ENCODE assay signal across 24 cellular contexts in genomic region chr2:118498943-118499342, GRCh38.
DNase-seq lines count a peak whose midpoint lies in the region; ATAC-seq, FAIRE-seq and TF ChIP-seq lines count a peak whose summit lies in the region.
"Had no signal": no experiment of that assay in that cellular context is flagged by ENCODE, and none has a peak within 500 bp of the region (broad histone marks: within the 10 kb centered on the region; RNA-seq: fewer than 3 reads in every experiment).

No MANE protein-coding gene starts in this region.

- H3K4me1 ChIP-seq in GM23338 (ENCODE audit: insufficient read depth) (peaks cover 3% of the 10 kb centered on the region; the same call in 1 of the 2 replicates), H9 (ENCODE audit: insufficient read depth, low read length) (no peaks in the 10 kb centered on the region), H1 (replicated peaks in 1 of 4; ENCODE audit: control insufficient read depth in 3 of 4, insufficient read depth in 4 of 4, low read length in 3 of 4) (peaks cover 0 to 2% (median 0%) of the 10 kb centered on the region in 4 experiments; a peak in 1 of 7 replicates)
- H3K4me1 ChIP-seq: A549; BE2C; BLaER1 treated with 17β-estradiol and CSF1 and Interleukin-3, amounts not matched to agents 10 nM and 100 nM had no signal

- no peak overlapping the region for H4K5ac ChIP-seq in H9 (ENCODE audit: insufficient read length, low read depth, low read length)
- no peak overlapping the region for H4K5ac ChIP-seq in H1 (ENCODE audit: insufficient read length, low read depth, low read length)

- H2AK5ac ChIP-seq in H9 (ENCODE audit: insufficient read length, low read length): no peak overlapping the region
- H2AK5ac ChIP-seq in H1 (ENCODE audit: low read depth, low read length): no peak overlapping the region

- TF ChIP-seq CTCF in GM23338 (conservative IDR thresholded peaks at IDR 0.05; ENCODE audit: low read depth in 2 of 2) (no peak), H9 (conservative IDR thresholded peaks at IDR 0.05) (0 out of 3 replicates have a peak, but pooled peaks have one; percentile 31), H1 (IDR thresholded peaks at IDR 0.05; ENCODE audit: control extremely low read depth in 1 of 3, insufficient read depth in 1 of 3, low read depth in 1 of 3, low read length in 3 of 3) (peak in 1 of 3 experiments; percentile 22; a peak in 1 of 4 replicates)

- H3K27ac Mint-ChIP-seq in GM23338 (no peak overlapping the region), H9 (no peak overlapping the region), T-helper 17 cell (no peak overlapping the region)
- H3K27ac Mint-ChIP-seq: CD14-positive monocyte; CD4-positive, alpha-beta T cell; CD8-positive, alpha-beta memory T cell had no signal

- H3K79me1 ChIP-seq in H9 (ENCODE audit: insufficient read depth, low read depth, low read length, poor library complexity, severe bottlenecking): no peaks in the 10 kb centered on the region
- no peaks in the 10 kb centered on the region for H3K79me1 ChIP-seq in H1 (ENCODE audit: low read depth, low read length)

- H3K4me2 ChIP-seq in GM23338: no peak overlapping the region
- H3K4me2 ChIP-seq in H9 (ENCODE audit: insufficient read depth, insufficient read length, low read length): no peak overlapping the region
- H3K4me2 ChIP-seq in H1 (ENCODE audit: insufficient read depth in 1 of 2, low read depth in 2 of 2, low read length in 2 of 2): no peak overlapping the region
- H3K4me2 ChIP-seq: A549; BLaER1 treated with 17β-estradiol and CSF1 and Interleukin-3, amounts not matched to agents 10 nM and 100 nM had no signal

- no peak overlapping the region for H4K91ac ChIP-seq in H9 (ENCODE audit: insufficient read length, low read depth, low read length)
- H4K91ac ChIP-seq in H1 (replicated peaks; ENCODE audit: insufficient read length, low read length): no peak overlapping the region

- peak; percentile 52 for ATAC-seq in GM23338
- no peak for ATAC-seq in GM19023 (IDR thresholded peaks at IDR 0.05; ENCODE audit: unreplicated experiment)
- ATAC-seq in T-helper 17 cell: no peak
- no peak for ATAC-seq in GM19455 (IDR thresholded peaks at IDR 0.05; ENCODE audit: unreplicated experiment)
- ATAC-seq: A549, GM12878 had no signal

- no peak overlapping the region for H2BK5ac ChIP-seq in H9 (ENCODE audit: insufficient read length, low read length)
- H2BK5ac ChIP-seq in H1 (ENCODE audit: low read depth, low read length): no peak overlapping the region

- H3K27me3 ChIP-seq in GM23338 (ENCODE audit: insufficient read depth) (no peaks in the 10 kb centered on the region), H9 (ENCODE audit: insufficient read depth, low read length) (no peaks in the 10 kb centered on the region), H1 (replicated peaks in 1 of 4; ENCODE audit: control insufficient read depth in 3 of 4, extremely low read depth in 1 of 4, insufficient read depth in 3 of 4, low read length in 3 of 4) (no peaks in the 10 kb centered on the region; a peak in 1 of 7 replicates)
- H3K27me3 ChIP-seq: BE2C; BLaER1 treated with 17β-estradiol and CSF1 and Interleukin-3, amounts not matched to agents 10 nM and 100 nM had no signal

- no peak for TF ChIP-seq POLR2A in H1 (IDR thresholded peaks at IDR 0.05; ENCODE audit: control extremely low read depth in 1 of 2, low read depth in 2 of 2, low read length in 2 of 2)

- H3K23me2 ChIP-seq in H9 (ENCODE audit: insufficient read length, low read depth, low read length, poor library complexity, severe bottlenecking) (no peaks in the 10 kb centered on the region), H1 (ENCODE audit: low read depth, low read length) (no peaks in the 10 kb centered on the region)

- H2BK120ac ChIP-seq in H9 (ENCODE audit: low read depth, low read length, poor library complexity, severe bottlenecking): no peak overlapping the region
- H2BK120ac ChIP-seq in H1 (replicated peaks; ENCODE audit: low read depth, low read length): no peak overlapping the region

- H3K9ac ChIP-seq in H9 (ENCODE audit: extremely low read depth, insufficient read length, low read length): no peak overlapping the region
- no peak overlapping the region for H3K9ac ChIP-seq in H1 (replicated peaks in 1 of 4; ENCODE audit: extremely low read depth in 1 of 4, low read depth in 3 of 4, low read length in 3 of 4)
- H3K9ac ChIP-seq: BLaER1 treated with 17β-estradiol and CSF1 and Interleukin-3, amounts not matched to agents 10 nM and 100 nM had no signal

- TF ChIP-seq RAD21 in H1 (IDR thresholded peaks at IDR 0.05 in 1 of 2, conservative IDR thresholded peaks at IDR 0.05 in 1 of 2; ENCODE audit: low read depth in 2 of 2, low read length in 2 of 2): peak in 1 of 2 experiments; percentile 10; a peak in 1 of 4 replicates

- H3K56ac ChIP-seq in H9 (ENCODE audit: insufficient read length, low read depth, low read length) (no peak overlapping the region), H1 (replicated peaks; ENCODE audit: insufficient read length, low read depth, low read length) (no peak overlapping the region)

- peaks cover 5% of the 10 kb centered on the region for H3K27me3 Mint-ChIP-seq in GM23338 (ENCODE audit: insufficient read depth, low read depth, poor library complexity)
- H3K27me3 Mint-ChIP-seq in H9 (ENCODE audit: low read depth): peaks cover 6% of the 10 kb centered on the region
- H3K27me3 Mint-ChIP-seq in T-helper 17 cell: peaks cover 20% of the 10 kb centered on the region

- no peak overlapping the region for H3K4ac ChIP-seq in H9 (ENCODE audit: low read depth, low read length)
- H3K4ac ChIP-seq in H1 (replicated peaks; ENCODE audit: insufficient read length, low read depth, low read length): no peak overlapping the region

- H3K79me2 ChIP-seq in GM23338 (replicated peaks; ENCODE audit: insufficient read depth) (no peaks in the 10 kb centered on the region), H9 (ENCODE audit: insufficient read depth, low read length) (no peaks in the 10 kb centered on the region), H1 (ENCODE audit: control insufficient read depth in 1 of 2, insufficient read depth in 2 of 2, low read length in 2 of 2) (no peaks in the 10 kb centered on the region)

- H4K20me1 ChIP-seq in GM23338 (replicated peaks; ENCODE audit: insufficient read depth) (no peaks in the 10 kb centered on the region), H9 (ENCODE audit: control insufficient read depth, insufficient read depth, insufficient read length) (no peaks in the 10 kb centered on the region), H1 (replicated peaks in 1 of 2; ENCODE audit: control insufficient read depth in 1 of 2, insufficient read depth in 2 of 2, low read length in 2 of 2) (no peaks in the 10 kb centered on the region)
- H4K20me1 ChIP-seq: BLaER1 treated with 17β-estradiol and CSF1 and Interleukin-3, amounts not matched to agents 10 nM and 100 nM had no signal

- DNase-seq in GM23338 (ENCODE audit: low spot score) (no peak), H9 (no peak), H1 (ENCODE audit: low read depth in 1 of 2, low spot score in 2 of 2) (no peak), iPS-NIHi11 (ENCODE audit: low spot score) (peak; percentile 30), T-helper 17 cell (no peak)
- no peak for DNase-seq in effector CD4-positive, alpha-beta T cell
- DNase-seq: 8988T; ACHN; AML-193; BE2C; CD4-positive, alpha-beta T cell; CD8-positive, alpha-beta memory T cell; DMS 273 treated with DMSO at 0.1 percent for 48 hours; DMS79; EL; GDM1; HCEC 1CT had no signal

- no peak overlapping the region for H3K18ac ChIP-seq in H9 (ENCODE audit: insufficient read length, low read depth, low read length)
- no peak overlapping the region for H3K18ac ChIP-seq in H1 (ENCODE audit: extremely low read depth, low read length)

- no peak overlapping the region for H4K8ac ChIP-seq in H9 (replicated peaks; ENCODE audit: insufficient read length, low read depth, low read length)
- no peak overlapping the region for H4K8ac ChIP-seq in H1 (ENCODE audit: extremely low read depth, insufficient read depth, low read length)

- CTCF ChIA-PET in H1 (lab: Charles Lee; ENCODE audit: partially characterized antibody): interaction anchor here (1.1 kb wide), 1 partner anchor 17 kb away, joined by 3 read pairs; no protein-coding TSS in a partner anchor

- POLR2A ChIA-PET in H1 (lab: Charles Lee; ENCODE audit: partially characterized antibody): no interaction called here

- H3K27ac ChIP-seq in GM23338 (ENCODE audit: low read depth) (no peak overlapping the region), H9 (ENCODE audit: insufficient read length, low read depth, low read length) (no peak overlapping the region), H1 (ENCODE audit: low read depth, low read length) (no peak overlapping the region)
- H3K27ac ChIP-seq: A549; BLaER1 treated with 17β-estradiol and CSF1 and Interleukin-3, amounts not matched to agents 10 nM and 100 nM had no signal

- H3K4me3 Mint-ChIP-seq in GM23338 (no peak overlapping the region), H9 (no peak overlapping the region), T-helper 17 cell (no peak overlapping the region)
- H3K4me3 Mint-ChIP-seq: CD14-positive monocyte; CD4-positive, alpha-beta T cell; CD8-positive, alpha-beta memory T cell had no signal

- H3K9me3 ChIP-seq in H9 (ENCODE audit: control insufficient read depth, low read depth, low read length) (no peaks in the 10 kb centered on the region), H1 (ENCODE audit: insufficient read depth in 2 of 2, low read depth in 1 of 2, low read length in 1 of 2) (no peaks in the 10 kb centered on the region), T-helper 17 cell (ENCODE audit: control insufficient read depth, low read length, poor library complexity, severe bottlenecking) (no peaks in the 10 kb centered on the region)
- H3K9me3 ChIP-seq: A549; BE2C; BLaER1 treated with 17β-estradiol and CSF1 and Interleukin-3, amounts not matched to agents 10 nM and 100 nM had no signal

- no peak overlapping the region for H2AFZ ChIP-seq in GM23338
- no peak overlapping the region for H2AFZ ChIP-seq in H9 (ENCODE audit: low read length)
- 0 out of 2 replicates have a peak overlapping the region, but pooled peaks have one; percentile 12 for H2AFZ ChIP-seq in H1 (ENCODE audit: low read length)

- H3K23ac ChIP-seq in H9 (ENCODE audit: insufficient read length, low read depth, low read length): no peak overlapping the region
- H3K23ac ChIP-seq in H1 (ENCODE audit: insufficient read length): no peak overlapping the region

- H3K9me3 Mint-ChIP-seq in GM23338 (no peaks in the 10 kb centered on the region), H9 (no peaks in the 10 kb centered on the region)
- H3K9me3 Mint-ChIP-seq: CD4-positive, alpha-beta T cell had no signal

- H3F3A ChIP-seq in GM23338 (replicated peaks; ENCODE audit: low read depth): no peaks in the 10 kb centered on the region

- H3K36me3 ChIP-seq in GM23338 (ENCODE audit: insufficient read depth) (no peaks in the 10 kb centered on the region), H1 (ENCODE audit: control insufficient read depth in 2 of 4, insufficient read depth in 4 of 4, low read length in 3 of 4) (no peaks in the 10 kb centered on the region)
- H3K36me3 ChIP-seq: BE2C; BLaER1 treated with 17β-estradiol and CSF1 and Interleukin-3, amounts not matched to agents 10 nM and 100 nM had no signal

- no peak overlapping the region for H2BK12ac ChIP-seq in H9 (ENCODE audit: insufficient read length, low read depth, low read length)
- no peak overlapping the region for H2BK12ac ChIP-seq in H1 (ENCODE audit: low read depth, low read length)

- H3T11ph ChIP-seq in H9 (ENCODE audit: low read length): no peak overlapping the region

- H2BK20ac ChIP-seq in H9 (ENCODE audit: low read depth, low read length, poor library complexity, severe bottlenecking): no peak overlapping the region
- no peak overlapping the region for H2BK20ac ChIP-seq in H1 (ENCODE audit: low read length)

- no peak overlapping the region for H3K4me3 ChIP-seq in GM23338
- H3K4me3 ChIP-seq in H1 (ENCODE audit: extremely low read depth in 1 of 4, insufficient read depth in 2 of 4, low read depth in 3 of 4, low read length in 4 of 4): no peak overlapping the region
- H3K4me3 ChIP-seq: A549; BLaER1 treated with 17β-estradiol and CSF1 and Interleukin-3, amounts not matched to agents 10 nM and 100 nM; GM12878 had no signal

- H3K4me1 Mint-ChIP-seq in GM23338: peaks cover 16% of the 10 kb centered on the region
- H3K4me1 Mint-ChIP-seq in H9: peaks cover 25 to 27% of the 10 kb centered on the region in 2 experiments
- H3K4me1 Mint-ChIP-seq in T-helper 17 cell: no peaks in the 10 kb centered on the region
- H3K4me1 Mint-ChIP-seq: CD14-positive monocyte; CD8-positive, alpha-beta memory T cell had no signal

- no peaks in the 10 kb centered on the region for H3K36me3 Mint-ChIP-seq in GM23338 (ENCODE audit: low read depth)
- H3K36me3 Mint-ChIP-seq in H9 (ENCODE audit: insufficient read depth in 1 of 3, low read depth in 3 of 3): no peaks in the 10 kb centered on the region
- no peaks in the 10 kb centered on the region for H3K36me3 Mint-ChIP-seq in T-helper 17 cell (ENCODE audit: low read depth)
- H3K36me3 Mint-ChIP-seq: CD14-positive monocyte; CD8-positive, alpha-beta memory T cell had no signal

- no peak for TF ChIP-seq EP300 in H1 (IDR thresholded peaks at IDR 0.05; ENCODE audit: borderline replicate concordance in 1 of 2, low read depth in 2 of 2, low read length in 2 of 2)

- no peak overlapping the region for H2BK15ac ChIP-seq in H9 (ENCODE audit: low read depth, low read length)
- no peak overlapping the region for H2BK15ac ChIP-seq in H1 (ENCODE audit: low read length)

- FAIRE-seq in H1 (lab: Jason Lieb, UNC): no peak
- FAIRE-seq: A549, D721Med, GM12878 had no signal

- H3K14ac ChIP-seq in H9 (ENCODE audit: insufficient read depth, low read length) (no peak overlapping the region), H1 (ENCODE audit: insufficient read length) (no peak overlapping the region)

- H3K9me2 ChIP-seq in GM23338 (ENCODE audit: insufficient read depth): no peaks in the 10 kb centered on the region; the same call in 1 of the 2 replicates
